In the genomic region with DNA sequence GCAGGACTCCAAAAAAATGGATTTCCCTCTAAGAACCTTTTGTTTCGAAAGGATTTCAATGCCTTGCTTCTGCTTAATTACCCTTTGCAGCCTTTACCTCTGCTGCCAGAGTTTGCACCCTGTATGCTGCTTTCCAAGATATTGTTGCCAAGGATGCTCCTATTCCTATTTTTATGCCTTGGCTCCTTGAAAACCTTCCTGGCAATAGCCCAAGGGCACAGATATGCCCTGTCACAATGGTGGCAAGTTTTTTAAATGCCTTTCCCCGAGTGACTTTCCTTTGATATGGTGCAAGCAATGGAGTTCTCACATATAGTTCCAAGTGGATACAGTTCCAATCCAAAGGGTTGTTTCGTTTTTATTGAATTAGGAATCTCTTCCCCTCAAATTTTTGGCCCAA, we compare ENCODE assay signal across 25 cellular contexts.
"Had no signal": no experiment of that assay in that cellular context is flagged by ENCODE, and none has a peak within 500 bp of the region (broad histone marks: within the 10 kb centered on the region; RNA-seq: fewer than 3 reads in every experiment).

No MANE protein-coding gene starts in this region.

- DNase-seq: naive thymus-derived CD4-positive, alpha-beta T cell; natural killer cell; occipital lobe; ovary; posterior cingulate gyrus; psoas muscle; right lobe of liver; sigmoid colon; small intestine; stimulated activated CD4-positive, alpha-beta T cell treated with anti-CD3 and anti-CD28 coated beads, Interleukin-15, amount 100 ng/mL, for 24 hours; stimulated activated CD4-positive, alpha-beta T cell treated with anti-CD3 and anti-CD28 coated beads, Interleukin-2, amount 100 ng/mL, for 24 hours; stimulated activated CD4-positive, alpha-beta T cell treated with anti-CD3 and anti-CD28 coated beads, Interleukin-2, amount 100 ng/mL, for 48 hours; stimulated activated CD4-positive, alpha-beta T cell treated with anti-CD3 and anti-CD28 coated beads, Interleukin-4, amount 100 ng/mL, for 24 hours; stimulated activated naive B cell treated with anti-CD40 and anti-IgM and Interleukin-4, amounts not matched to agents 10 μg/mL and 1 μg/mL and 100 μg/mL, for 72 hours; stimulated activated naive CD4-positive, alpha-beta T cell treated with Interleukin-2 at 50 U/mL for 16 hours; stomach; thyroid gland; trophoblast cell; upper lobe of right lung; uterus had no signal

- H3K9me3 ChIP-seq: ovary, psoas muscle, right lobe of liver, sigmoid colon, stomach, thoracic aorta, thyroid gland, upper lobe of right lung, uterus had no signal

- H3K27me3 ChIP-seq: neural progenitor cell, ovary, right lobe of liver, sigmoid colon, stomach, thyroid gland, tibial nerve, upper lobe of right lung, uterus had no signal

- H3K4me3 ChIP-seq: neural progenitor cell, ovary, psoas muscle, right lobe of liver, sigmoid colon, stomach, thoracic aorta, thyroid gland, tibial nerve, upper lobe of right lung, uterus had no signal

- ATAC-seq: naive thymus-derived CD4-positive, alpha-beta T cell; natural killer cell; psoas muscle; right lobe of liver; stimulated activated effector memory CD8-positive, alpha-beta T cell treated with anti-CD3 and anti-CD28 coated beads, Interleukin-12 subunit alpha, Interleukin-12 subunit beta, amount 100 ng/mL, for 72 hours; stimulated activated naive B cell treated with anti-CD40 and anti-IgM and Interleukin-4, amounts not matched to agents 10 μg/mL and 1 μg/mL and 100 μg/mL, for 72 hours; upper lobe of right lung had no signal

- H3K4me1 ChIP-seq: neural progenitor cell, parathyroid adenoma, psoas muscle, right lobe of liver, sigmoid colon, stomach, thyroid gland, tibial nerve, upper lobe of right lung, uterus had no signal

- H3K27ac ChIP-seq: neural progenitor cell, ovary, parathyroid adenoma, psoas muscle, right lobe of liver, sigmoid colon, stomach, thoracic aorta, thyroid gland, tibial nerve, upper lobe of right lung, uterus had no signal

- H3K36me3 ChIP-seq: neural progenitor cell, ovary, right lobe of liver, sigmoid colon, stomach, thoracic aorta, thyroid gland, tibial nerve, upper lobe of right lung, uterus had no signal
